In the genomic region with DNA sequence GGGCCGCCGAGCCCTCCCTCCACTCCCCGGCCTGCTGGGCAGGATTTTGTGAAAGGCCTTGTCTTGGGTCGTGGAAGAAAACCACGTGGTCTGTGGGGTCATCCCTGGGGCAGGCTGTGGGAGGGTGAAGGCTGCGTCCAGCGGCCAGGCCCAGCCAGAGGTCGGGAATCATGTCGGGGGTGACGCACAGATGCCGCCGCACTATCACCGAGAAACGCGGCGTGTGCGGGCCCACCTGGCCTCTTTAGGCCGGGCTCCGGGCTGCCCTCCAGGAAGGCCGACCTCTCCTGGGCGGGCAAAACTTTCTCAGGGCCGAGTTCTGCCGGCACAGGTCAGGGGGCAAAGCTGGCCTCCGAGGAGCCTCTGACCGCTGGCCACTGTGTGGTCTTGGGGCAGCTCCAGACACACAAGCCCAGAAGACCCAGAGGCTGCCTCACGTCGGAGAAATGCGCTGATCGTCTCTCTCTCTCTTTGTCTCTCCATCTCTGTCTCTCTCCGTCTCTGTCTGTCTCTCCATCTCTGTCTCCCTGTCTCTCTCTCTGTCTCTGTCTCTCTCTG, we compare ENCODE assay signal across 13 cellular contexts. TPM values are rescaled to one million over a fixed set of nuclear protein-coding genes. Genes with fewer than 3 reads are reported as not detected.
DNase-seq lines count a peak whose midpoint lies in the region; ATAC-seq and TF ChIP-seq lines count a peak whose summit lies in the region.
"Had no signal": no experiment of that assay in that cellular context is flagged by ENCODE, and none has a peak within 500 bp of the region (broad histone marks: within the 10 kb centered on the region; RNA-seq: fewer than 3 reads in every experiment).

No MANE protein-coding gene starts in this region.

- H3K4me3 Mint-ChIP-seq in CD14-positive monocyte (no peak overlapping the region), T-helper 17 cell (peak overlapping the region; percentile 43), glutamatergic neuron (ENCODE audit: unreplicated experiment) (peak overlapping the region; percentile 34)
- H3K4me3 Mint-ChIP-seq: activated naive CD4-positive, alpha-beta T cell treated with anti-CD3 and anti-CD28 coated beads, Interleukin-2, amount 10 ng/mL, durations not matched to agents 7 days and 5 days had no signal

- H3K9ac ChIP-seq in neuronal stem cell (ENCODE audit: low read depth, low read length, poor library complexity) = no peak overlapping the region

- H3K9me3 ChIP-seq in T-helper 17 cell (ENCODE audit: control insufficient read depth, low read length, poor library complexity, severe bottlenecking) (no peaks in the 10 kb centered on the region), neuronal stem cell (replicated peaks in 1 of 2; ENCODE audit: control insufficient read depth in 2 of 2, insufficient read depth in 1 of 2, low read depth in 1 of 2, low read length in 2 of 2) (no peaks in the 10 kb centered on the region)

- no peak overlapping the region for H3K23ac ChIP-seq in neuronal stem cell (ENCODE audit: low read depth, low read length, poor library complexity)

- ATAC-seq in T-helper 17 cell = no peak
- no peak for ATAC-seq in GM21737 (IDR thresholded peaks at IDR 0.05; ENCODE audit: unreplicated experiment)

- H3K27me3 Mint-ChIP-seq in CD14-positive monocyte (ENCODE audit: low read depth in 3 of 3) (peaks cover 2 to 4% (median 2%) of the 10 kb centered on the region in 3 donors), T-helper 17 cell (no peaks in the 10 kb centered on the region), glutamatergic neuron (ENCODE audit: unreplicated experiment) (peaks cover 15% of the 10 kb centered on the region)
- H3K27me3 Mint-ChIP-seq: activated naive CD4-positive, alpha-beta T cell treated with anti-CD3 and anti-CD28 coated beads, Interleukin-2, amount 10 ng/mL, durations not matched to agents 7 days and 5 days had no signal

- peak overlapping the region; percentile 75 for H2BK15ac ChIP-seq in neuronal stem cell (ENCODE audit: low read length)

- no peaks in the 10 kb centered on the region for H3K27me3 ChIP-seq in neuronal stem cell (ENCODE audit: control insufficient read depth in 3 of 3, insufficient read depth in 3 of 3, low read depth in 1 of 3, low read length in 3 of 3)

- intact Hi-C loops in CD14-positive monocyte (cut with micrococcal nuclease) = loop anchor here (5.0 kb wide), 2 partner anchors 37 to 42 kb away; no protein-coding TSS in a partner anchor

- WGBS in neuronal stem cell (ENCODE audit: extremely low coverage in 2 of 2, insufficient read length in 2 of 2, insufficient replicate concordance in 1 of 2), 2 donors = no CpG with 5 or more reads among the region's 30 CpGs

- H2AFZ ChIP-seq in neuronal stem cell (ENCODE audit: low read length) = no peak overlapping the region
- H2AFZ ChIP-seq: PC-9 had no signal

- no peak overlapping the region for H2BK120ac ChIP-seq in neuronal stem cell (ENCODE audit: low read depth, low read length)

- no peak overlapping the region for H3K4me2 ChIP-seq in neuronal stem cell (ENCODE audit: insufficient read depth, low read length, poor library complexity, severe bottlenecking)
- H3K4me2 ChIP-seq: PC-9 had no signal

- peak overlapping the region in 4 of 7 donors; percentile 29 to 68 (median 37) for H3K27ac Mint-ChIP-seq in CD14-positive monocyte
- H3K27ac Mint-ChIP-seq in T-helper 17 cell = peak overlapping the region; percentile 91
- H3K27ac Mint-ChIP-seq in glutamatergic neuron (ENCODE audit: unreplicated experiment) = peak overlapping the region; percentile 70

- no peak for DNase-seq in CD14-positive monocyte (ENCODE audit: low spot score)
- DNase-seq in T-helper 17 cell = no peak
- no peak for DNase-seq in glutamatergic neuron
- no peak for DNase-seq in neuronal stem cell (ENCODE audit: low spot score)
- DNase-seq in NCI-H2107 treated with DMSO at 0.1 percent for 48 hours (lab: John Stamatoyannopoulos, UW; ENCODE audit: unreplicated experiment) = no peak
- no peak for DNase-seq in NCI-H2081 treated with DMSO at 0.1 percent for 48 hours (lab: John Stamatoyannopoulos, UW)
- DNase-seq in NCI-H748 treated with DMSO at 0.1 percent for 48 hours (lab: John Stamatoyannopoulos, UW) = no peak
- DNase-seq: activated naive CD4-positive, alpha-beta T cell treated with anti-CD3 and anti-CD28 coated beads, Interleukin-2, amount 10 ng/mL, durations not matched to agents 7 days and 5 days; NCI-H1105; NCI-H226; PC-9; stimulated activated CD4-positive, alpha-beta T cell treated with anti-CD3 and anti-CD28 coated beads, Interleukin-2, amount 100 ng/mL, for 48 hours had no signal

- TF ChIP-seq CTCF in CD14-positive monocyte (IDR thresholded peaks at IDR 0.05) (no peak), glutamatergic neuron (IDR thresholded peaks at IDR 0.05; ENCODE audit: partially characterized antibody, unreplicated experiment) (no peak)

- H3K9me3 Mint-ChIP-seq in CD14-positive monocyte (peaks cover 0 to 2% (median 0%) of the 10 kb centered on the region in 7 donors), glutamatergic neuron (ENCODE audit: unreplicated experiment) (peaks cover 10% of the 10 kb centered on the region)
- H3K9me3 Mint-ChIP-seq: activated naive CD4-positive, alpha-beta T cell treated with anti-CD3 and anti-CD28 coated beads, Interleukin-2, amount 10 ng/mL, durations not matched to agents 7 days and 5 days had no signal

- H3K36me3 Mint-ChIP-seq in CD14-positive monocyte = peaks cover 37 to 53% of the 10 kb centered on the region in 2 donors
- H3K36me3 Mint-ChIP-seq in T-helper 17 cell (ENCODE audit: low read depth) = peaks cover 10% of the 10 kb centered on the region
- peaks cover 14% of the 10 kb centered on the region for H3K36me3 Mint-ChIP-seq in glutamatergic neuron (ENCODE audit: unreplicated experiment)

- H4K91ac ChIP-seq in neuronal stem cell (ENCODE audit: low read depth, low read length, poor library complexity) = no peak overlapping the region

- H3K4me3 ChIP-seq in neuronal stem cell (ENCODE audit: low read length in 2 of 2) = no peak overlapping the region
- H3K4me3 ChIP-seq: PC-9 had no signal

- H2BK12ac ChIP-seq in neuronal stem cell (ENCODE audit: low read length) = no peak overlapping the region

- peak overlapping the region; percentile 85 for H3K18ac ChIP-seq in neuronal stem cell (ENCODE audit: low read length)

- H3K4me1 ChIP-seq in neuronal stem cell (ENCODE audit: control insufficient read depth in 2 of 2, insufficient read depth in 1 of 2, low read depth in 1 of 2, low read length in 2 of 2) = peaks cover 0 to 7% of the 10 kb centered on the region in 2 donors

- H3K4ac ChIP-seq in neuronal stem cell (ENCODE audit: low read length) = no peak overlapping the region

- H3K36me3 ChIP-seq in neuronal stem cell (replicated peaks in 1 of 2; ENCODE audit: control insufficient read depth in 2 of 2, insufficient read depth in 2 of 2, low read length in 2 of 2) = no peaks in the 10 kb centered on the region

- peaks cover 5% of the 10 kb centered on the region for H3K79me1 ChIP-seq in neuronal stem cell (ENCODE audit: low read depth, low read length)

- peak overlapping the region; percentile 95 for H2AK5ac ChIP-seq in neuronal stem cell (ENCODE audit: low read depth, low read length)

- H3K14ac ChIP-seq in neuronal stem cell (ENCODE audit: low read length) = no peak overlapping the region

- H3K27ac ChIP-seq in neuronal stem cell (replicated peaks; ENCODE audit: low read length) = no peak overlapping the region
- H3K27ac ChIP-seq: PC-9 had no signal

- H3K4me1 Mint-ChIP-seq in CD14-positive monocyte (peaks cover 16% of the 10 kb centered on the region), T-helper 17 cell (peaks cover 31% of the 10 kb centered on the region), glutamatergic neuron (ENCODE audit: low read depth, unreplicated experiment) (peaks cover 26% of the 10 kb centered on the region)

- H4K8ac ChIP-seq in neuronal stem cell (ENCODE audit: low read depth, low read length) = no peak overlapping the region

- H2BK5ac ChIP-seq in neuronal stem cell (ENCODE audit: low read length) = peak overlapping the region; percentile 82

RNA-seq across cellular contexts. Expression of a gene that starts 28.4 kb away (rescaled TPM):
- 1 to 10 TPM; 7.8 to 8.3 TPM for polyA plus RNA-seq in CD14-positive monocyte
- total RNA-seq in T-helper 17 cell (10 to 100 TPM; 73.4 to 77.8 TPM), glutamatergic neuron (ENCODE audit: unreplicated experiment) (5.3 TPM)
- 4.7 TPM for polyA plus RNA-seq in neuronal stem cell (2013, experiment 1 of 2)
- polyA plus RNA-seq in neuronal stem cell (2013, experiment 2 of 2) = 5.2 TPM

Comparison
In these comparisons a context has a peak if more than half of its experiments do, and no peak if none do; other contexts are left out.
1. H3K27ac Mint-ChIP-seq: peak in every context shown above with its lines; median percentile 91 in T-helper 17 cell; 70 in glutamatergic neuron; 37 in CD14-positive monocyte.
2. H3K4me3 Mint-ChIP-seq: peak in T-helper 17 cell (single experiment) and glutamatergic neuron (single experiment); none in CD14-positive monocyte (0 of 2).
3. RNA of a gene that starts 28.4 kb away (total RNA-seq): 73.4 to 77.8 TPM in T-helper 17 cell; 5.3 TPM in glutamatergic neuron (single experiment); every median in the first group is over 10 times any median in the second.